ENCODE assay signal across 9 cellular contexts in genomic region chr11:18720086-18720810, GRCh38. TPM values are rescaled to one million over a fixed set of nuclear protein-coding genes. Genes with fewer than 3 reads are reported as not detected.
A peak's percentile ranks its signal among the peaks of the same experiment; 100 is the strongest.
DNase-seq lines count a peak whose midpoint lies in the region; ATAC-seq and TF ChIP-seq lines count a peak whose summit lies in the region.
"Had no signal": no experiment of that assay in that cellular context is flagged by ENCODE, and none has a peak within 500 bp of the region (broad histone marks: within the 10 kb centered on the region; RNA-seq: fewer than 3 reads in every experiment).

No MANE protein-coding gene starts in this region.

- H3K4me1 ChIP-seq in muscle layer of colon (ENCODE audit: insufficient read depth, low read length): peaks cover 17% of the 10 kb centered on the region

- TF ChIP-seq CTCF in AG09309 (IDR thresholded peaks at IDR 0.05; ENCODE audit: control insufficient read depth, insufficient read depth, low read depth, low read length, missing control alignments) (no peak), HFFc6 (IDR thresholded peaks at IDR 0.05) (no peak), brain (conservative IDR thresholded peaks at IDR 0.05) (no peak), omental fat pad (IDR thresholded peaks at IDR 0.05) (no peak)

- no peaks in the 10 kb centered on the region for H3K27me3 ChIP-seq in muscle layer of colon (ENCODE audit: control insufficient read depth in 1 of 2, insufficient read depth in 2 of 2, low read length in 2 of 2)

- H3K4me3 ChIP-seq in AG09309 (ENCODE audit: control insufficient read depth, low read depth, low read length): no peak overlapping the region
- peak overlapping the region in 1 of 2 donors; percentile 67 for H3K4me3 ChIP-seq in muscle layer of colon (ENCODE audit: low read depth in 1 of 2, low read length in 2 of 2)

- H3K27ac Mint-ChIP-seq in HFFc6 (no peak overlapping the region), brain (peak overlapping the region; percentile 20 to 87 (median 66))

- H3K9me3 ChIP-seq in muscle layer of colon (ENCODE audit: low read length): no peaks in the 10 kb centered on the region

- peak overlapping the region; percentile 68 for H3K9ac ChIP-seq in muscle layer of colon (ENCODE audit: low read length)

- DNase-seq in AG09309 (ENCODE audit: low read depth) (peak; percentile 49), HFFc6 (peak; percentile 40), COLO829 (ENCODE audit: low spot score) (no peak), omental fat pad (ENCODE audit: low spot score) (no peak), NCI-H2081 (lab: John Stamatoyannopoulos, UW) (no peak), hippocampal formation (lab: John Stamatoyannopoulos, UW) (no peak)

- H3K4me3 Mint-ChIP-seq in HFFc6 (peak overlapping the region; percentile 86; the same call in 1 of the 2 replicates), brain (peak overlapping the region; percentile 84 to 95 (median 89))

- H3K36me3 ChIP-seq in muscle layer of colon (ENCODE audit: insufficient read depth, low read length): no peaks in the 10 kb centered on the region

- H3K9me3 Mint-ChIP-seq in HFFc6: no peaks in the 10 kb centered on the region
- H3K9me3 Mint-ChIP-seq in brain: no peaks in the 10 kb centered on the region

- H3K27me3 Mint-ChIP-seq in HFFc6 (ENCODE audit: insufficient read depth) (peaks cover 15% of the 10 kb centered on the region), brain (peaks cover 15% of the 10 kb centered on the region)

- H3K4me1 Mint-ChIP-seq in HFFc6 (ENCODE audit: low read depth): peaks cover 20% of the 10 kb centered on the region
- H3K4me1 Mint-ChIP-seq in brain: peaks cover 49% of the 10 kb centered on the region

- H3K36me3 Mint-ChIP-seq in HFFc6 (ENCODE audit: low read depth): no peaks in the 10 kb centered on the region
- H3K36me3 Mint-ChIP-seq in brain: no peaks in the 10 kb centered on the region

- no peak for ATAC-seq in omental fat pad (ENCODE audit: low FRiP score)

- H3K27ac ChIP-seq in muscle layer of colon (ENCODE audit: low read depth, low read length): no peak overlapping the region

RNA-seq across cellular contexts. Expression of gene IGSF22, which starts 5.7 kb away (rescaled TPM):
- not detected for total RNA-seq in HFFc6 (2021; fragmentation: NEBNext Ultra II Directional; extraction: Animal tissue kit (Norgen Biotek cat#: 25700))
- not detected for polyA plus RNA-seq in brain (ENCODE audit: insufficient read depth, low read depth, low replicate concordance)
- under 1 TPM in 2 of 4 donors, not detected in 2; 0.13 to 0.24 TPM for total RNA-seq in omental fat pad
- total RNA-seq: frontal cortex had no signal

RNA-seq across cellular contexts. Expression of gene TMEM86A, which starts 21.7 kb away (rescaled TPM):
- under 1 TPM; 0.23 to 0.61 (median 0.41) TPM for total RNA-seq in HFFc6 (2021; fragmentation: NEBNext Ultra II Directional; extraction: Animal tissue kit (Norgen Biotek cat#: 25700))
- polyA plus RNA-seq in brain (ENCODE audit: insufficient read depth, low read depth, low replicate concordance): 2.6 TPM
- total RNA-seq in omental fat pad: 1 to 10 TPM; 3.4 to 8.3 (median 5.8) TPM

Comparison
In these comparisons a context has a peak if more than half of its experiments do, and no peak if none do; other contexts are left out.
1. DNase-seq: peak in AG09309 (single experiment) and HFFc6 (single experiment); none in COLO829 (single experiment), omental fat pad (single experiment), NCI-H2081 (0 of 2) and hippocampal formation (0 of 2).